ENCODE assay signal across 17 cellular contexts in genomic region chr2:187922841-187923240, GRCh38.
DNase-seq lines count a peak whose midpoint lies in the region; ATAC-seq and TF ChIP-seq lines count a peak whose summit lies in the region.
"Had no signal": no experiment of that assay in that cellular context is flagged by ENCODE, and none has a peak within 500 bp of the region (broad histone marks: within the 10 kb centered on the region; RNA-seq: fewer than 3 reads in every experiment).

No MANE protein-coding gene starts in this region.

- no peak for TF ChIP-seq CTCF in HFF-Myc (IDR thresholded peaks at IDR 0.05; ENCODE audit: low read depth, low read length, missing control alignments)
- no peak for TF ChIP-seq CTCF in gastroesophageal sphincter (IDR thresholded peaks at IDR 0.05)

- H3K4me3 ChIP-seq in HFF-Myc (replicated peaks; ENCODE audit: low read depth, low read length) (no peak overlapping the region), skeletal muscle tissue (ENCODE audit: low read length in 3 of 3) (no peak overlapping the region), gastroesophageal sphincter (no peak overlapping the region)

- ATAC-seq in HG02678 (IDR thresholded peaks at IDR 0.05; ENCODE audit: unreplicated experiment) (no peak), gastroesophageal sphincter (no peak)
- ATAC-seq: HepG2 had no signal

- H3K36me3 ChIP-seq in skeletal muscle tissue (ENCODE audit: control insufficient read depth in 3 of 3, insufficient read depth in 3 of 3, low read length in 3 of 3) (no peaks in the 10 kb centered on the region), gastroesophageal sphincter (no peaks in the 10 kb centered on the region)

- H3K9ac ChIP-seq in skeletal muscle tissue (ENCODE audit: low read depth in 1 of 3, low read length in 3 of 3) = no peak overlapping the region
- H3K9ac ChIP-seq: SK-N-SH had no signal

- no peak for TF ChIP-seq POLR2A in gastroesophageal sphincter (IDR thresholded peaks at IDR 0.05)

- DNase-seq in HFF-Myc (ENCODE audit: extremely low read depth, low read depth) (peak; percentile 7), amniotic epithelial cell (ENCODE audit: low read depth) (peak; percentile 58), myocyte (ENCODE audit: low read depth) (peak; percentile 87), AML-193 (lab: John Stamatoyannopoulos, UW) (no peak), NCI-H2196 (lab: John Stamatoyannopoulos, UW; ENCODE audit: unreplicated experiment) (no peak)
- DNase-seq: DMS79, GOT3, KG1, NCI-H1417, NCI-H187, NCI-H526 treated with DMSO at 0.1 percent for 48 hours, SHP77, SK-N-SH had no signal

- H3K9me3 ChIP-seq in skeletal muscle tissue (ENCODE audit: control insufficient read depth in 3 of 3, low read length in 3 of 3) (no peaks in the 10 kb centered on the region), gastroesophageal sphincter (no peaks in the 10 kb centered on the region)
- H3K9me3 ChIP-seq: SK-N-SH had no signal

- H3K27ac ChIP-seq in skeletal muscle tissue (ENCODE audit: low read depth, low read length) (peak overlapping the region; percentile 79), gastroesophageal sphincter (no peak overlapping the region)

- no peaks in the 10 kb centered on the region for H3K27me3 ChIP-seq in skeletal muscle tissue (ENCODE audit: control insufficient read depth in 3 of 3, insufficient read depth in 3 of 3, low read length in 3 of 3)
- H3K27me3 ChIP-seq in gastroesophageal sphincter = no peaks in the 10 kb centered on the region

- TF ChIP-seq EP300 in gastroesophageal sphincter (IDR thresholded peaks at IDR 0.05) = no peak

- peaks cover 0 to 3% (median 0%) of the 10 kb centered on the region in 3 donors for H3K4me1 ChIP-seq in skeletal muscle tissue (ENCODE audit: control insufficient read depth in 3 of 3, insufficient read depth in 3 of 3, low read length in 3 of 3)
- no peaks in the 10 kb centered on the region for H3K4me1 ChIP-seq in gastroesophageal sphincter

- WGBS in gastroesophageal sphincter (ENCODE audit: low coverage in 1 of 2), 2 donors = 28 to 64% methylated on average over 2 of the region's 2 CpGs

Comparison
In these comparisons a context has a peak if more than half of its experiments do, and no peak if none do; other contexts are left out.
1. DNase-seq: peak in HFF-Myc (single experiment), amniotic epithelial cell (single experiment) and myocyte (single experiment); none in AML-193 (0 of 2) and NCI-H2196 (single experiment).